ENCODE assay signal across 11 cellular contexts in the genomic region with DNA sequence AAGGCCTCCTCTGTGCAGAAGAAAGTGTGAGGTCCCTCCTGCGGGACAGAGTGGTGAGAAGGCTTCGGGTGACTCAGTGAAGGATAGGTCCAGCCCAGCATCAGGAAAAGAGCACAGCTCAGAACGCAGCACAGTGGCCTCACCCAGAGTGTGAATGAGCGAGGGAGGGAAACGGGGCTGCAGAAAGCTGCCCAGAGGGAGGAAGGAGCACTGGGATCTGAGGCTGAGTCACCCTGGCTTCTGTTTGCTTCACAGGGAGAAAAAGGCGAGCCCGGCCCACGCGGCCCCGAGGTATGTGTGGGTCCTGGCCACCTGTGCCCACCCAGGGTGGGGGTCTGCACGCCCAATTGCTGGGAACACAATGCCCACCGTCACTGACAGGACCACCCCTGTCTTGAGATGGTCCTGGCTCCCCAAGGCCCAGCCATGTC. TPM values are rescaled to one million over a fixed set of nuclear protein-coding genes. Genes with fewer than 3 reads are reported as not detected.
DNase-seq lines count a peak whose midpoint lies in the region; ATAC-seq and TF ChIP-seq lines count a peak whose summit lies in the region.
"Had no signal": no experiment of that assay in that cellular context is flagged by ENCODE, and none has a peak within 500 bp of the region (broad histone marks: within the 10 kb centered on the region; RNA-seq: fewer than 3 reads in every experiment).

No MANE protein-coding gene starts in this region.

- H3K4me1 ChIP-seq in H9 (ENCODE audit: insufficient read depth, low read length) (no peaks in the 10 kb centered on the region), mesendoderm (ENCODE audit: control insufficient read depth, low read depth, low read length) (no peaks in the 10 kb centered on the region)

- H3K4me3 ChIP-seq in cardiac fibroblast (replicated peaks in 1 of 2; ENCODE audit: low read depth in 2 of 2, low read length in 2 of 2) (no peak overlapping the region), mesendoderm (ENCODE audit: low read length) (no peak overlapping the region)

- H2BK15ac ChIP-seq in H9 (ENCODE audit: low read depth, low read length) (no peak overlapping the region), mesendoderm (replicated peaks; ENCODE audit: low read depth) (no peak overlapping the region)

- no peak overlapping the region for H2BK12ac ChIP-seq in H9 (ENCODE audit: insufficient read length, low read depth, low read length)

- no peak overlapping the region for H3K14ac ChIP-seq in H9 (ENCODE audit: insufficient read depth, low read length)

- H3K4me1 Mint-ChIP-seq in H9 (no peaks in the 10 kb centered on the region), mesothelial cell of epicardium (no peaks in the 10 kb centered on the region)
- H3K4me1 Mint-ChIP-seq: activated CD4-positive, alpha-beta memory T cell treated with anti-CD3 and anti-CD28 coated beads, Interleukin-2, amount 10 ng/mL, durations not matched to agents 7 days and 5 days had no signal

- H2AK5ac ChIP-seq in H9 (ENCODE audit: insufficient read length, low read length) (no peak overlapping the region), mesendoderm (ENCODE audit: low read length) (no peak overlapping the region)

- no peak overlapping the region for H2BK20ac ChIP-seq in H9 (ENCODE audit: low read depth, low read length, poor library complexity, severe bottlenecking)

- no peak overlapping the region for H2BK5ac ChIP-seq in H9 (ENCODE audit: insufficient read length, low read length)
- H2BK5ac ChIP-seq in mesendoderm (ENCODE audit: low read length) = no peak overlapping the region

- H3K9me3 Mint-ChIP-seq in H9 (no peaks in the 10 kb centered on the region), mesothelial cell of epicardium (no peaks in the 10 kb centered on the region)
- H3K9me3 Mint-ChIP-seq: activated CD4-positive, alpha-beta memory T cell treated with anti-CD3 and anti-CD28 coated beads, Interleukin-2, amount 10 ng/mL, durations not matched to agents 7 days and 5 days had no signal

- H3K23me2 ChIP-seq in H9 (ENCODE audit: insufficient read length, low read depth, low read length, poor library complexity, severe bottlenecking) = no peaks in the 10 kb centered on the region

- H3K79me2 ChIP-seq in H9 (ENCODE audit: insufficient read depth, low read length) = no peaks in the 10 kb centered on the region
- no peaks in the 10 kb centered on the region for H3K79me2 ChIP-seq in mesendoderm (ENCODE audit: control insufficient read depth, insufficient read depth, low read length)

- no peaks in the 10 kb centered on the region for H4K20me1 ChIP-seq in H9 (ENCODE audit: control insufficient read depth, insufficient read depth, insufficient read length)

- no peak overlapping the region for H3K4me3 Mint-ChIP-seq in H9
- no peak overlapping the region for H3K4me3 Mint-ChIP-seq in mesothelial cell of epicardium
- H3K4me3 Mint-ChIP-seq: activated CD4-positive, alpha-beta memory T cell treated with anti-CD3 and anti-CD28 coated beads, Interleukin-2, amount 10 ng/mL, durations not matched to agents 7 days and 5 days had no signal

- no peak overlapping the region for H3K23ac ChIP-seq in H9 (ENCODE audit: insufficient read length, low read depth, low read length)
- no peak overlapping the region for H3K23ac ChIP-seq in mesendoderm (ENCODE audit: low read length)

- H4K8ac ChIP-seq in H9 (replicated peaks; ENCODE audit: insufficient read length, low read depth, low read length) (no peak overlapping the region), mesendoderm (ENCODE audit: low read depth, low read length) (no peak overlapping the region)

- H3K4ac ChIP-seq in H9 (ENCODE audit: low read depth, low read length) = no peak overlapping the region
- H3K4ac ChIP-seq in mesendoderm (ENCODE audit: low read depth, low read length) = no peak overlapping the region

- H3K4me2 ChIP-seq in H9 (ENCODE audit: insufficient read depth, insufficient read length, low read length) (no peak overlapping the region), mesendoderm (ENCODE audit: low read length) (no peak overlapping the region)

- WGBS in H9 (ENCODE audit: extremely low coverage, insufficient read length, low lambda C conversion rate) = no CpG with 5 or more reads among the region's 12 CpGs
- no CpG with 5 or more reads among the region's 12 CpGs for WGBS in mesendoderm (ENCODE audit: extremely low coverage, insufficient coverage, low lambda C conversion rate)

- H3K9ac ChIP-seq in H9 (ENCODE audit: extremely low read depth, insufficient read length, low read length) (no peak overlapping the region), mesendoderm (ENCODE audit: low read length) (no peak overlapping the region)

- peaks cover 17% of the 10 kb centered on the region for H3K36me3 ChIP-seq in mesendoderm (ENCODE audit: control insufficient read depth, insufficient read depth, low read length)

- no peaks in the 10 kb centered on the region for H3K9me3 ChIP-seq in H9 (ENCODE audit: control insufficient read depth, low read depth, low read length)

- H4K91ac ChIP-seq in H9 (ENCODE audit: insufficient read length, low read depth, low read length) = no peak overlapping the region

- H3K27me3 Mint-ChIP-seq in H9 (ENCODE audit: low read depth) (no peaks in the 10 kb centered on the region), mesothelial cell of epicardium (ENCODE audit: low read depth) (no peaks in the 10 kb centered on the region)
- H3K27me3 Mint-ChIP-seq: activated CD4-positive, alpha-beta memory T cell treated with anti-CD3 and anti-CD28 coated beads, Interleukin-2, amount 10 ng/mL, durations not matched to agents 7 days and 5 days had no signal

- TF ChIP-seq CTCF in H9 (conservative IDR thresholded peaks at IDR 0.05) (no peak), cardiac fibroblast (IDR thresholded peaks at IDR 0.05; ENCODE audit: low read depth, low read length) (no peak), mesothelial cell of epicardium (IDR thresholded peaks at IDR 0.05; ENCODE audit: unreplicated experiment) (no peak)

- DNase-seq in AG08395 (ENCODE audit: low spot score) (peak; percentile 76), H9 (no peak), cardiac fibroblast (ENCODE audit: low read depth in 2 of 2) (peak; percentile 61 to 95), mesothelial cell of epicardium (ENCODE audit: low spot score in 2 of 2, unreplicated experiment in 2 of 2) (peak; percentile 7 to 31), mesendoderm (no peak), OCI-M2 (lab: John Stamatoyannopoulos, UW; ENCODE audit: unreplicated experiment) (no peak), KG1 (lab: John Stamatoyannopoulos, UW) (no peak)
- DNase-seq: activated CD4-positive, alpha-beta memory T cell treated with anti-CD3 and anti-CD28 coated beads, Interleukin-2, amount 10 ng/mL, durations not matched to agents 7 days and 5 days; central memory CD4-positive, alpha-beta T cell; stimulated activated CD4-positive, alpha-beta T cell treated with anti-CD3 and anti-CD28 coated beads, Interleukin-2, amount 100 ng/mL, for 24 hours had no signal

- H3K27ac Mint-ChIP-seq in H9 (peak overlapping the region in 2 of 3 experiments; percentile 48 to 87; a peak in 2 of 7 replicates), mesothelial cell of epicardium (peak overlapping the region; percentile 71)
- H3K27ac Mint-ChIP-seq: activated CD4-positive, alpha-beta memory T cell treated with anti-CD3 and anti-CD28 coated beads, Interleukin-2, amount 10 ng/mL, durations not matched to agents 7 days and 5 days had no signal

- no peak overlapping the region for H3K18ac ChIP-seq in H9 (ENCODE audit: insufficient read length, low read depth, low read length)
- no peak overlapping the region for H3K18ac ChIP-seq in mesendoderm (ENCODE audit: low read length)

- H3K79me1 ChIP-seq in H9 (ENCODE audit: insufficient read depth, low read depth, low read length, poor library complexity, severe bottlenecking) (no peaks in the 10 kb centered on the region), mesendoderm (ENCODE audit: low read length) (no peaks in the 10 kb centered on the region)

- H3K27ac ChIP-seq in H9 (ENCODE audit: insufficient read length, low read depth, low read length) (no peak overlapping the region), mesendoderm (ENCODE audit: low read depth, low read length) (no peak overlapping the region)

- H2AFZ ChIP-seq in H9 (ENCODE audit: low read length) = no peak overlapping the region

- H4K5ac ChIP-seq in H9 (ENCODE audit: insufficient read length, low read depth, low read length) (no peak overlapping the region), mesendoderm (ENCODE audit: low read length) (no peak overlapping the region)

- no peak overlapping the region for H3K56ac ChIP-seq in H9 (ENCODE audit: insufficient read length, low read depth, low read length)
- no peak overlapping the region for H3K56ac ChIP-seq in mesendoderm (ENCODE audit: low read length)

- no peak overlapping the region for H2BK120ac ChIP-seq in H9 (ENCODE audit: low read depth, low read length, poor library complexity, severe bottlenecking)
- H2BK120ac ChIP-seq in mesendoderm (ENCODE audit: low read depth, low read length) = no peak overlapping the region

- ATAC-seq in HG02938 (IDR thresholded peaks at IDR 0.05; ENCODE audit: unreplicated experiment) = no peak

- H3K27me3 ChIP-seq in H9 (ENCODE audit: insufficient read depth, low read length) (no peaks in the 10 kb centered on the region), mesendoderm (ENCODE audit: insufficient read depth, low read length, poor library complexity) (no peaks in the 10 kb centered on the region)

- no peak overlapping the region for H3T11ph ChIP-seq in H9 (ENCODE audit: low read length)

- H3K36me3 Mint-ChIP-seq in H9 (ENCODE audit: insufficient read depth in 1 of 3, low read depth in 3 of 3) (peaks cover 9 to 44% (median 17%) of the 10 kb centered on the region in 3 experiments), mesothelial cell of epicardium (peaks cover 11% of the 10 kb centered on the region)

RNA-seq across cellular contexts. Expression of a gene that starts 24.3 kb away (rescaled TPM):
- 124 and 129 TPM in 2 replicates for total RNA-seq in H9 (2021)
- 846 to 986 TPM (median 933 TPM) in 3 replicates for total RNA-seq in mesothelial cell of epicardium
- polyA plus RNA-seq in mesendoderm (2013, experiment 1 of 2) = 67.9 TPM
- 67.5 TPM for polyA plus RNA-seq in mesendoderm (2013, experiment 2 of 2)

RNA-seq across cellular contexts. Expression of a gene that starts 33.1 kb away (rescaled TPM):
- 6.7 and 6.8 TPM in 2 replicates for total RNA-seq in H9 (2021)
- total RNA-seq in mesothelial cell of epicardium = 8.8 to 12.5 TPM (median 9.6 TPM) in 3 replicates
- 2.4 TPM for polyA plus RNA-seq in mesendoderm (2013, experiment 1 of 2)
- polyA plus RNA-seq in mesendoderm (2013, experiment 2 of 2) = 2.9 TPM

Comparison
In these comparisons a context has a peak if more than half of its experiments do, and no peak if none do; other contexts are left out.
1. DNase-seq: peak in AG08395 (single experiment), cardiac fibroblast (2 of 2) and mesothelial cell of epicardium (2 of 2); none in H9 (single experiment), mesendoderm (single experiment), OCI-M2 (single experiment) and KG1 (single experiment).